10 cellular contexts compared by ENCODE assay signal in genomic region chr2:105409717-105410116, GRCh38. TPM values are rescaled to one million over a fixed set of nuclear protein-coding genes. Genes with fewer than 3 reads are reported as not detected.
A peak's percentile ranks its signal among the peaks of the same experiment; 100 is the strongest.
DNase-seq lines count a peak whose midpoint lies in the region; ATAC-seq and TF ChIP-seq lines count a peak whose summit lies in the region.
"Had no signal": no experiment of that assay in that cellular context is flagged by ENCODE, and none has a peak within 500 bp of the region (broad histone marks: within the 10 kb centered on the region; RNA-seq: fewer than 3 reads in every experiment).

No MANE protein-coding gene starts in this region.

- TF ChIP-seq CTCF in breast epithelium (IDR thresholded peaks at IDR 0.05), result no peak
- no peak for TF ChIP-seq CTCF in hepatocyte (IDR thresholded peaks at IDR 0.05; ENCODE audit: poor library complexity)

- H3K27ac ChIP-seq in breast epithelium (peak overlapping the region; percentile 75 to 83), hepatocyte (no peak overlapping the region), stomach smooth muscle (ENCODE audit: low read length) (peak overlapping the region; percentile 31)

- WGBS in hepatocyte (ENCODE audit: low lambda C conversion rate, missing lambda C conversion rate), result 80% methylated on average over 6 of the region's 6 CpGs

- H2AFZ ChIP-seq in hepatocyte, result no peak overlapping the region

- DNase-seq in HS-27A (ENCODE audit: low read depth), result peak; percentile 36
- DNase-seq in breast epithelium (ENCODE audit: low spot score in 2 of 2), result peak; percentile 63 to 94
- peak; percentile 32 for DNase-seq in hepatocyte (ENCODE audit: low spot score)
- no peak for DNase-seq in stimulated activated CD4-positive, alpha-beta T cell treated with anti-CD3 and anti-CD28 coated beads, Interleukin-12 subunit alpha, Interleukin-12 subunit beta, amount 100 ng/mL, for 4 hours
- DNase-seq: activated T-cell treated with anti-CD3 and anti-CD28 coated beads, Interleukin-2, amount 50 U/mL, for 4 hours had no signal

- no peak overlapping the region for H3K4me2 ChIP-seq in hepatocyte

- ATAC-seq in GM19463 (IDR thresholded peaks at IDR 0.05; ENCODE audit: unreplicated experiment) (no peak), GM18502 (IDR thresholded peaks at IDR 0.05; ENCODE audit: poor library complexity, unreplicated experiment) (no peak)
- ATAC-seq in activated CD4-positive, CD25-positive, alpha-beta regulatory T cell treated with anti-CD3 and anti-CD28 coated beads, Interleukin-2, amount 50 U/mL, for 24 hours, result no peak
- ATAC-seq: activated T-cell treated with anti-CD3 and anti-CD28 coated beads, Interleukin-2, amount 50 U/mL, for 4 hours; GM12878 had no signal

- no peaks in the 10 kb centered on the region for H3K36me3 ChIP-seq in breast epithelium
- no peaks in the 10 kb centered on the region for H3K36me3 ChIP-seq in hepatocyte (replicated peaks; ENCODE audit: insufficient read depth, low read depth)
- no peaks in the 10 kb centered on the region for H3K36me3 ChIP-seq in stomach smooth muscle (ENCODE audit: control insufficient read depth in 2 of 2, insufficient read depth in 2 of 2, low read length in 2 of 2)

- no peaks in the 10 kb centered on the region for H3K9me2 ChIP-seq in hepatocyte (replicated peaks; ENCODE audit: insufficient read depth)

- no peaks in the 10 kb centered on the region for H3K79me2 ChIP-seq in hepatocyte

- H3K9ac ChIP-seq in stomach smooth muscle (ENCODE audit: low read length in 2 of 2), result peak overlapping the region in 1 of 2 donors; percentile 7

- TF ChIP-seq POLR2A in breast epithelium (IDR thresholded peaks at IDR 0.05), result no peak

- peak overlapping the region in 1 of 3 donors; percentile 17 for H3K4me3 ChIP-seq in breast epithelium
- H3K4me3 ChIP-seq in hepatocyte, result no peak overlapping the region
- H3K4me3 ChIP-seq in stomach smooth muscle (ENCODE audit: low read length in 2 of 2), result peak overlapping the region in 1 of 2 donors; percentile 35
- H3K4me3 ChIP-seq: GM12878 had no signal

- H3K9me3 ChIP-seq in breast epithelium (no peaks in the 10 kb centered on the region), hepatocyte (ENCODE audit: low read depth) (no peaks in the 10 kb centered on the region), stomach smooth muscle (ENCODE audit: control insufficient read depth in 2 of 2, low read length in 2 of 2) (no peaks in the 10 kb centered on the region)

- H3K4me1 ChIP-seq in breast epithelium (peaks cover 3 to 8% of the 10 kb centered on the region in 2 donors), hepatocyte (ENCODE audit: insufficient read depth) (peaks cover 2% of the 10 kb centered on the region), stomach smooth muscle (ENCODE audit: control insufficient read depth, insufficient read depth, low read length) (peaks cover 27% of the 10 kb centered on the region)

- H4K20me1 ChIP-seq in hepatocyte (ENCODE audit: insufficient read depth, poor library complexity, severe bottlenecking), result no peaks in the 10 kb centered on the region

- H3K27me3 ChIP-seq in breast epithelium, result no peaks in the 10 kb centered on the region
- no peaks in the 10 kb centered on the region for H3K27me3 ChIP-seq in hepatocyte
- H3K27me3 ChIP-seq in stomach smooth muscle (ENCODE audit: control insufficient read depth in 1 of 2, insufficient read depth in 2 of 2, low read length in 2 of 2), result no peaks in the 10 kb centered on the region

- intact Hi-C loops in breast epithelium (cut with DNase I; ENCODE audit: low total_unique reads), result loop anchor here (10.0 kb wide), 1 partner anchor 315 kb away; no protein-coding TSS in a partner anchor

RNA-seq across cellular contexts. Expression of gene FHL2, which starts 10.9 kb away (rescaled TPM):
- 100 to 1,000 TPM in 1 of 3 donors, 10 to 100 TPM in 2; 20.0 to 128 (median 98.2) TPM for total RNA-seq in breast epithelium
- 17.9 and 19.7 TPM in 2 replicates for total RNA-seq in hepatocyte
- 18.8 and 22.3 TPM in 2 replicates for polyA plus RNA-seq in hepatocyte
